10 cellular contexts compared by ENCODE assay signal in the genomic region with DNA sequence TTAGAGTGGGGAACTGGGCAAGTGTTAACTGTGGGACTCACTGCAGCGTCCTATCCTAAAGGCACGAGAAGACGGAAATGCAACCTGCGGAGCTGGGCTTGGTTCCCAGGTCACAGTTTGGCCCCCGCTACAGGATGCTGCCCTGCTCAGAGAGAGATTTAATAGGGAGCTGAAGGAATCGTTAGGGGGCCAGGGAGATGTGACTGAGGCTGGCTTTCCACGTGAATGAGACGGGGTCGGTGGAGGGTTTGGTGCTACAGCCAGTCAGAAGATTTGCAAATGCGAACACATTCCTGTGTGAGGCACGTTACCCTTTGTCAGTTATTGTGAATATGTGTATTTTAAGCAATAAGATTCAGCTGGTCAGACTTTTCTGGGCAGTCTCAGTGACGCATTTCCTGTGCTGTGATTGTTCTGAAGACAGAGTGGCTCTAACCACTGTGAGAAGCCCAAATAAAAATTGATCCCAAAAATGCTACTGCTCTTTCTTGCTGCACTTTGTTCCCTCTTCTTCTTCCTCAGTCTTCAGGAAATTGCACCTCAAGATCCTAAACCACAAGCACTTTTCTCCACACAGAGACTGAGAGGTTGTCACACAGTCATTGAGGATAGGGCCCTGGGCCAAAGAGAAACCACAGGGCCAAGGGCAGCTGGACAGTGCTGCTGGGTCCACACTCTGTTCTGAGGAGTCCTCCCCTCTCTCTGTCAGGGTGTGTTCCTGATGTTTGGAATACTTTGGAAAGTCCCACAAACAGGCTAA. TPM values are rescaled to one million over a fixed set of nuclear protein-coding genes. Genes with fewer than 3 reads are reported as not detected.
A peak's percentile ranks its signal among the peaks of the same experiment; 100 is the strongest.
DNase-seq lines count a peak whose midpoint lies in the region; ATAC-seq, FAIRE-seq and TF ChIP-seq lines count a peak whose summit lies in the region.
"Had no signal": no experiment of that assay in that cellular context is flagged by ENCODE, and none has a peak within 500 bp of the region (broad histone marks: within the 10 kb centered on the region; RNA-seq: fewer than 3 reads in every experiment).

No MANE protein-coding gene starts in this region.

- no peak for TF ChIP-seq RAD21 in H1 (IDR thresholded peaks at IDR 0.05 in 1 of 2, conservative IDR thresholded peaks at IDR 0.05 in 1 of 2; ENCODE audit: low read depth in 2 of 2, low read length in 2 of 2)

- H3K79me2 ChIP-seq in H1 (ENCODE audit: control insufficient read depth in 1 of 2, insufficient read depth in 2 of 2, low read length in 2 of 2), result no peaks in the 10 kb centered on the region

- no peak overlapping the region for H3K4ac ChIP-seq in H1 (replicated peaks; ENCODE audit: insufficient read length, low read depth, low read length)

- no peaks in the 10 kb centered on the region for H3K23me2 ChIP-seq in H1 (ENCODE audit: low read depth, low read length)

- H4K20me1 ChIP-seq in H1 (replicated peaks in 1 of 2; ENCODE audit: control insufficient read depth in 1 of 2, insufficient read depth in 2 of 2, low read length in 2 of 2), result no peaks in the 10 kb centered on the region

- no peak overlapping the region for H3K56ac ChIP-seq in H1 (replicated peaks; ENCODE audit: insufficient read length, low read depth, low read length)

- no peak for TF ChIP-seq CTCF in H1 (IDR thresholded peaks at IDR 0.05; ENCODE audit: control extremely low read depth in 1 of 3, insufficient read depth in 1 of 3, low read depth in 1 of 3, low read length in 3 of 3)

- H2BK12ac ChIP-seq in H1 (ENCODE audit: low read depth, low read length), result no peak overlapping the region

- no peaks in the 10 kb centered on the region for H3K79me1 ChIP-seq in H1 (ENCODE audit: low read depth, low read length)

- H3K4me1 ChIP-seq in H1 (replicated peaks in 1 of 4; ENCODE audit: control insufficient read depth in 3 of 4, insufficient read depth in 4 of 4, low read length in 3 of 4) (peaks cover 0 to 7% (median 2%) of the 10 kb centered on the region in 4 experiments; a peak in 4 of 7 replicates), mucosa of rectum (ENCODE audit: control insufficient read depth in 2 of 2, insufficient read depth in 2 of 2, low read length in 2 of 2) (peaks cover 18 to 21% of the 10 kb centered on the region in 2 donors), urinary bladder (ENCODE audit: insufficient read depth) (no peaks in the 10 kb centered on the region)

- H3K27me3 ChIP-seq in H1 (replicated peaks in 1 of 4; ENCODE audit: control insufficient read depth in 3 of 4, extremely low read depth in 1 of 4, insufficient read depth in 3 of 4, low read length in 3 of 4) (no peaks in the 10 kb centered on the region), mucosa of rectum (ENCODE audit: control insufficient read depth in 2 of 2, insufficient read depth in 2 of 2, low read length in 2 of 2) (no peaks in the 10 kb centered on the region)

- H3K9ac ChIP-seq in H1 (replicated peaks in 1 of 4; ENCODE audit: extremely low read depth in 1 of 4, low read depth in 3 of 4, low read length in 3 of 4), result no peak overlapping the region
- H3K9ac ChIP-seq in mucosa of rectum (ENCODE audit: low read depth in 1 of 2, low read length in 2 of 2), result peak overlapping the region; percentile 17 to 49

- no peak overlapping the region for H3K4me3 ChIP-seq in H1 (ENCODE audit: extremely low read depth in 1 of 4, insufficient read depth in 2 of 4, low read depth in 3 of 4, low read length in 4 of 4)
- H3K4me3 ChIP-seq in mucosa of rectum (ENCODE audit: low read length in 2 of 2), result no peak overlapping the region
- H3K4me3 ChIP-seq in urinary bladder (ENCODE audit: low read depth, low read length), result no peak overlapping the region

- no peak overlapping the region; the same call in 1 of the 2 replicates for H3K18ac ChIP-seq in H1 (ENCODE audit: extremely low read depth, low read length)

- no peak overlapping the region for H3K4me2 ChIP-seq in H1 (ENCODE audit: insufficient read depth in 1 of 2, low read depth in 2 of 2, low read length in 2 of 2)

- TF ChIP-seq EP300 in H1 (IDR thresholded peaks at IDR 0.05; ENCODE audit: borderline replicate concordance in 1 of 2, low read depth in 2 of 2, low read length in 2 of 2), result no peak

- CTCF ChIA-PET in H1 (lab: Charles Lee; ENCODE audit: partially characterized antibody), result interaction anchor here (0.8 to 2.4 kb wide), 5 partner anchors 13 to 279 kb away, joined by 3 to 8 read pairs (median 4); a partner anchor contains a TSS

- no peak overlapping the region for H4K91ac ChIP-seq in H1 (replicated peaks; ENCODE audit: insufficient read length, low read length)

- FAIRE-seq in H1 (lab: Jason Lieb, UNC), result no peak

- peak; percentile 17 for DNase-seq in SKM-1 treated with dmso at 0.1 percent for 144 hours (lab: John Stamatoyannopoulos, UW; ENCODE audit: unreplicated experiment)
- DNase-seq in SKM-1 (lab: John Stamatoyannopoulos, UW; ENCODE audit: unreplicated experiment), result no peak
- DNase-seq in H1 (ENCODE audit: low read depth in 1 of 2, low spot score in 2 of 2), result no peak
- no peak for DNase-seq in germinal center (ENCODE audit: low spot score)
- no peak for DNase-seq in HT-29 (ENCODE audit: low spot score)
- DNase-seq: activated T-cell treated with anti-CD3 and anti-CD28 coated beads, Interleukin-2, amount 50 U/mL, for 48 hours had no signal

- no peak overlapping the region for H2BK120ac ChIP-seq in H1 (replicated peaks; ENCODE audit: low read depth, low read length)

- no peak overlapping the region for H4K5ac ChIP-seq in H1 (ENCODE audit: insufficient read length, low read depth, low read length)

- 66% methylated on average over 12 of the region's 12 CpGs; no CpG with 5 or more reads in 1 of the 2 experiments for WGBS in H1 (ENCODE audit: extremely low coverage in 1 of 2, insufficient coverage in 1 of 2, insufficient read length in 1 of 2, insufficient replicate concordance in 2 of 2, low coverage in 1 of 2, low lambda C conversion rate in 2 of 2, missing lambda C conversion rate in 1 of 2), 2 experiments
- 43% methylated on average over 12 of the region's 12 CpGs for WGBS in urinary bladder

- no peak for TF ChIP-seq POLR2A in H1 (IDR thresholded peaks at IDR 0.05; ENCODE audit: control extremely low read depth in 1 of 2, low read depth in 2 of 2, low read length in 2 of 2)

- H4K8ac ChIP-seq in H1 (ENCODE audit: extremely low read depth, insufficient read depth, low read length), result no peak overlapping the region

- H2BK15ac ChIP-seq in H1 (ENCODE audit: low read length), result no peak overlapping the region

- H2AK5ac ChIP-seq in H1 (ENCODE audit: low read depth, low read length), result no peak overlapping the region

- H3K23ac ChIP-seq in H1 (ENCODE audit: insufficient read length), result no peak overlapping the region

- no peak overlapping the region for H2AFZ ChIP-seq in H1 (ENCODE audit: low read length)

- POLR2A ChIA-PET in H1 (lab: Charles Lee; ENCODE audit: partially characterized antibody), result interaction anchor here (0.6 to 1.2 kb wide), 4 partner anchors 13 to 85 kb away, joined by 3 to 5 read pairs (median 3); no protein-coding TSS in a partner anchor

- H3K14ac ChIP-seq in H1 (ENCODE audit: insufficient read length), result no peak overlapping the region

- peaks cover 0 to 7% (median 2%) of the 10 kb centered on the region in 4 experiments; a peak in 2 of 8 replicates for H3K36me3 ChIP-seq in H1 (ENCODE audit: control insufficient read depth in 2 of 4, insufficient read depth in 4 of 4, low read length in 3 of 4)
- H3K36me3 ChIP-seq in mucosa of rectum (ENCODE audit: control insufficient read depth in 2 of 2, insufficient read depth in 2 of 2, low read length in 2 of 2), result peaks cover 36 to 43% of the 10 kb centered on the region in 2 donors
- peaks cover 5% of the 10 kb centered on the region for H3K36me3 ChIP-seq in urinary bladder (ENCODE audit: insufficient read depth)

- no peak for ATAC-seq in HG02840 (IDR thresholded peaks at IDR 0.05; ENCODE audit: low FRiP score, unreplicated experiment)

- peak overlapping the region; percentile 55; the same call in 1 of the 2 replicates for H2BK5ac ChIP-seq in H1 (ENCODE audit: low read depth, low read length)

- no peak overlapping the region for H2BK20ac ChIP-seq in H1 (ENCODE audit: low read length)

- H3K27ac ChIP-seq in H1 (ENCODE audit: low read depth, low read length) (no peak overlapping the region; the same call in 1 of the 2 replicates), mucosa of rectum (ENCODE audit: low read depth in 2 of 2, low read length in 2 of 2) (peak overlapping the region; percentile 67 to 79), urinary bladder (ENCODE audit: low read depth) (peak overlapping the region; percentile 71)
- H3K27ac ChIP-seq: 22Rv1 had no signal

- no peaks in the 10 kb centered on the region for H3K9me3 ChIP-seq in H1 (ENCODE audit: insufficient read depth in 2 of 2, low read depth in 1 of 2, low read length in 1 of 2)
- H3K9me3 ChIP-seq in mucosa of rectum (ENCODE audit: control insufficient read depth in 2 of 2, low read length in 2 of 2), result no peaks in the 10 kb centered on the region

RNA-seq across cellular contexts. Expression of a gene that starts 21.2 kb away (rescaled TPM):
- total RNA-seq in H1 (2021; fragmentation: NEBNext Ultra II Directional; extraction: Animal tissue kit (Norgen Biotek cat#: 25700)), result not detected in 2 replicates
- polyA plus RNA-seq in H1 (2011; rRNA removed) (not detected in 2 replicates), urinary bladder (not detected)
- polyA plus RNA-seq in H1 (2011; cell fraction: cytosol; rRNA removed), result not detected
- polyA plus RNA-seq in H1 (2011; cell fraction: nucleus; rRNA removed), result not detected
- not detected in 4 replicates for polyA plus RNA-seq in H1 (2012, experiment 1 of 2)
- not detected for polyA plus RNA-seq in H1 (2012, experiment 2 of 2)
- not detected for polyA plus RNA-seq in H1 (2013, experiment 1 of 2)
- not detected for polyA plus RNA-seq in H1 (2013, experiment 2 of 2)
- not detected in 2 replicates for polyA minus RNA-seq in H1 (2011; rRNA and poly(A)+ RNA removed)
- not detected for polyA minus RNA-seq in H1 (2011; cell fraction: cytosol; rRNA and poly(A)+ RNA removed)
- not detected for polyA minus RNA-seq in H1 (2011; cell fraction: nucleus; rRNA and poly(A)+ RNA removed)
- total RNA-seq in urinary bladder, result not detected
- total RNA-seq in HT-29 (2014; rRNA removed; shearing (Covaris generic)), result not detected in 2 replicates

RNA-seq across cellular contexts. Expression of a gene that starts 38.1 kb away (rescaled TPM):
- total RNA-seq in H1 (2021; fragmentation: NEBNext Ultra II Directional; extraction: Animal tissue kit (Norgen Biotek cat#: 25700)), result 2.3 and 3.7 TPM in 2 replicates
- polyA plus RNA-seq in H1 (2011; rRNA removed) (3.8 and 6.7 TPM in 2 replicates), urinary bladder (38.2 TPM)
- polyA plus RNA-seq in H1 (2011; cell fraction: cytosol; rRNA removed), result 10.9 TPM
- polyA plus RNA-seq in H1 (2011; cell fraction: nucleus; rRNA removed), result 3.9 TPM
- 3.7 to 6.0 TPM (median 4.2 TPM) in 4 replicates for polyA plus RNA-seq in H1 (2012, experiment 1 of 2)
- 2.3 TPM for polyA plus RNA-seq in H1 (2012, experiment 2 of 2)
- polyA plus RNA-seq in H1 (2013, experiment 1 of 2), result 3.8 TPM
- polyA plus RNA-seq in H1 (2013, experiment 2 of 2), result 2.9 TPM
- polyA minus RNA-seq in H1 (2011; rRNA and poly(A)+ RNA removed), result 2.6 and 4.1 TPM in 2 replicates
- 3.7 TPM for polyA minus RNA-seq in H1 (2011; cell fraction: cytosol; rRNA and poly(A)+ RNA removed)
- 2.5 TPM for polyA minus RNA-seq in H1 (2011; cell fraction: nucleus; rRNA and poly(A)+ RNA removed)
- total RNA-seq in urinary bladder, result 35.7 TPM
- total RNA-seq in HT-29 (2014; rRNA removed; shearing (Covaris generic)), result 9.4 and 10.8 TPM in 2 replicates

RNA-seq across cellular contexts. Expression of a gene that starts 53.3 kb away (rescaled TPM):
- 10.3 and 10.4 TPM in 2 replicates for total RNA-seq in H1 (2021; fragmentation: NEBNext Ultra II Directional; extraction: Animal tissue kit (Norgen Biotek cat#: 25700))
- polyA plus RNA-seq in H1 (2011; rRNA removed) (5.2 and 5.8 TPM in 2 replicates), urinary bladder (3.9 TPM)
- polyA plus RNA-seq in H1 (2011; cell fraction: cytosol; rRNA removed), result 9.3 TPM
- polyA plus RNA-seq in H1 (2011; cell fraction: nucleus; rRNA removed), result 5.9 TPM
- 14.0 to 18.6 TPM (median 17.7 TPM) in 4 replicates for polyA plus RNA-seq in H1 (2012, experiment 1 of 2)
- polyA plus RNA-seq in H1 (2012, experiment 2 of 2), result 5.8 TPM
- 10.2 TPM for polyA plus RNA-seq in H1 (2013, experiment 1 of 2)
- 10.3 TPM for polyA plus RNA-seq in H1 (2013, experiment 2 of 2)
- polyA minus RNA-seq in H1 (2011; rRNA and poly(A)+ RNA removed), result 3.3 and 4.5 TPM in 2 replicates
- 3.4 TPM for polyA minus RNA-seq in H1 (2011; cell fraction: cytosol; rRNA and poly(A)+ RNA removed)
- 5.4 TPM for polyA minus RNA-seq in H1 (2011; cell fraction: nucleus; rRNA and poly(A)+ RNA removed)
- total RNA-seq in urinary bladder, result 4.1 TPM
- not detected in 2 replicates for total RNA-seq in HT-29 (2014; rRNA removed; shearing (Covaris generic))

Comparison
In these comparisons a context has a peak if more than half of its experiments do, and no peak if none do; other contexts are left out.
1. H3K9ac ChIP-seq: peak in mucosa of rectum (2 of 2); none in H1 (0 of 4).